Comparison of ENCODE assay signal across 8 cellular contexts in genomic region chr11:61526229-61526628, GRCh38. TPM values are rescaled to one million over a fixed set of nuclear protein-coding genes. Genes with fewer than 3 reads are reported as not detected.
"Had no signal": no experiment of that assay in that cellular context is flagged by ENCODE, and none has a peak within 500 bp of the region (broad histone marks: within the 10 kb centered on the region; RNA-seq: fewer than 3 reads in every experiment).

No MANE protein-coding gene starts in this region.

- H3K9me3 ChIP-seq: HAP-1 had no signal

- H3K27ac ChIP-seq: GM23248 had no signal

- H3K4me1 ChIP-seq: HAP-1 had no signal

- H3K4me3 ChIP-seq: GM23248, HAP-1, K562 had no signal

- ATAC-seq: HCT116 had no signal

- DNase-seq: GM23248, GOT3, H7, IMR-90 had no signal

- H3K36me3 ChIP-seq: HAP-1 had no signal

RNA-seq across cellular contexts. Expression of gene LRRC10B, which starts 17.7 kb away (rescaled TPM):
- total RNA-seq: H4, IMR-90 had no signal
